Comparison of ENCODE assay signal across 28 cellular contexts in the genomic region with DNA sequence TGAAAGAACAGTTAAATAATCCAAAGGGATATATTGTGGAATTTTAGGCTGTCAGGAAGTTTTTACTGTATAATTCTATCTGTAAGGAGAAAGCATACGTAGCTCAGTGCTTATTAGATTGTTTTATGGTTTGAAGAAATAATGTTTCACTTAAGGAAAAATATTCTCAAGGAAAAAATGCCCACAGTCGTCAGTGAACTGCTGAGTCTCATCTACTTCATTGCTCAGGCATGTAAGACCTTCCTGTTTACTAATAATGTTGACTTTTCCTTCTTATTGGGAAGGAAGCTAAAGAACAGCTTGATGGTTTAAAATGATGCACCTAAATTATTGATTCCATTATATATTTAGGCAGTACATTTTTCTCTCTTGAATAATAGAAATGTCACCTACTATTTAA.
DNase-seq lines count a peak whose midpoint lies in the region; ATAC-seq, FAIRE-seq and TF ChIP-seq lines count a peak whose summit lies in the region.
"Had no signal": no experiment of that assay in that cellular context is flagged by ENCODE, and none has a peak within 500 bp of the region (broad histone marks: within the 10 kb centered on the region; RNA-seq: fewer than 3 reads in every experiment).

No MANE protein-coding gene starts in this region.

- DNase-seq in ELR (ENCODE audit: low read depth), result peak; percentile 31
- no peak for DNase-seq in RWPE2 (ENCODE audit: low spot score)
- DNase-seq in endothelial cell (ENCODE audit: low spot score), result no peak
- DNase-seq in Ammon's horn (ENCODE audit: low spot score), result no peak
- DNase-seq in testis, result no peak
- no peak for DNase-seq in small intestine
- DNase-seq in T-helper 17 cell, result no peak
- DNase-seq: activated CD4-positive, alpha-beta T cell treated with anti-CD3 and anti-CD28 coated beads for 1 hour; activated effector memory CD4-positive, alpha-beta T cell treated with anti-CD3 and anti-CD28 coated beads, Interleukin-2, amount 50 U/mL, for 16 hours; activated naive CD8-positive, alpha-beta T cell treated with anti-CD3 and anti-CD28 coated beads, Interleukin-2, amount 10 ng/mL, durations not matched to agents 7 days and 5 days; AML-193; CD4-positive, alpha-beta memory T cell; DMS 273 treated with DMSO at 0.1 percent for 48 hours; effector memory CD4-positive, alpha-beta T cell; esophagus squamous epithelium; HFFc6; MV-4-11; NCI-H69; retina; RPMI8226; spleen; T-helper 2 cell; trophoblast cell had no signal

- H3K27me3 ChIP-seq in RWPE2 (ENCODE audit: insufficient read depth, poor library complexity, severe bottlenecking) (no peaks in the 10 kb centered on the region), testis (no peaks in the 10 kb centered on the region), small intestine (ENCODE audit: control insufficient read depth in 2 of 2, insufficient read depth in 2 of 2, low read length in 2 of 2) (no peaks in the 10 kb centered on the region)
- H3K27me3 ChIP-seq: spleen had no signal

- 75 to 76% methylated on average over 2 of the region's 2 CpGs for WGBS in testis, 2 donors
- WGBS in small intestine, 3 donors, result 59 to 68% (median 62%) methylated on average over 2 of the region's 2 CpGs

- H3K27me3 Mint-ChIP-seq in endothelial cell (ENCODE audit: unreplicated experiment) (no peaks in the 10 kb centered on the region), T-helper 17 cell (peaks cover 14% of the 10 kb centered on the region)
- H3K27me3 Mint-ChIP-seq: brain had no signal

- FAIRE-seq in islet of Langerhans (lab: Jason Lieb, UNC) (peak; percentile 24), small intestine (lab: Jason Lieb, UNC) (no peak)
- FAIRE-seq: keratinocyte had no signal

- intact Hi-C loops in testis (cut with DNase I; ENCODE audit: low total_unique reads), result no loop called here

- TF ChIP-seq CTCF in RWPE2 (IDR thresholded peaks at IDR 0.05; ENCODE audit: poor library complexity, severe bottlenecking) (no peak), endothelial cell (IDR thresholded peaks at IDR 0.05; ENCODE audit: unreplicated experiment) (no peak), testis (IDR thresholded peaks at IDR 0.05) (no peak)

- no peaks in the 10 kb centered on the region for H3K36me3 ChIP-seq in RWPE2 (ENCODE audit: low read depth)
- no peaks in the 10 kb centered on the region for H3K36me3 ChIP-seq in testis (ENCODE audit: low read depth, missing control alignments)
- no peaks in the 10 kb centered on the region for H3K36me3 ChIP-seq in small intestine (ENCODE audit: control insufficient read depth in 2 of 2, insufficient read depth in 2 of 2, low read length in 2 of 2)
- H3K36me3 ChIP-seq: esophagus squamous epithelium, spleen had no signal

- H3K27ac ChIP-seq in RWPE2 (ENCODE audit: poor library complexity, severe bottlenecking) (no peak overlapping the region), testis (no peak overlapping the region), small intestine (ENCODE audit: low read depth in 1 of 2, low read length in 1 of 2) (no peak overlapping the region)
- H3K27ac ChIP-seq: esophagus squamous epithelium, SK-N-MC, spleen had no signal

- H3K4me1 ChIP-seq in RWPE2 (ENCODE audit: insufficient read depth, poor library complexity, severe bottlenecking), result peaks cover 4% of the 10 kb centered on the region
- H3K4me1 ChIP-seq in testis, result no peaks in the 10 kb centered on the region
- H3K4me1 ChIP-seq in small intestine (ENCODE audit: control insufficient read depth in 2 of 2, insufficient read depth in 1 of 2, low read depth in 1 of 2, low read length in 1 of 2), result no peaks in the 10 kb centered on the region
- H3K4me1 ChIP-seq: spleen had no signal

- no peak overlapping the region for H3K4me3 Mint-ChIP-seq in endothelial cell (ENCODE audit: unreplicated experiment)
- no peak overlapping the region for H3K4me3 Mint-ChIP-seq in T-helper 17 cell
- H3K4me3 Mint-ChIP-seq: activated naive CD8-positive, alpha-beta T cell treated with anti-CD3 and anti-CD28 coated beads, Interleukin-2, amount 10 ng/mL, durations not matched to agents 7 days and 5 days; brain; CD4-positive, alpha-beta memory T cell; HFFc6; nephron had no signal

- H3K4me1 Mint-ChIP-seq in endothelial cell (ENCODE audit: unreplicated experiment) (peaks cover 4% of the 10 kb centered on the region), T-helper 17 cell (no peaks in the 10 kb centered on the region)
- H3K4me1 Mint-ChIP-seq: activated naive CD8-positive, alpha-beta T cell treated with anti-CD3 and anti-CD28 coated beads, Interleukin-2, amount 10 ng/mL, durations not matched to agents 7 days and 5 days; brain; CD4-positive, alpha-beta memory T cell had no signal

- ATAC-seq in RWPE2 (ENCODE audit: low read depth) (0 out of 3 replicates have a peak, but pooled peaks have one; percentile 33), T-helper 17 cell (no peak)

- H3K9me3 Mint-ChIP-seq in endothelial cell (ENCODE audit: unreplicated experiment), result no peaks in the 10 kb centered on the region

- H3K27ac Mint-ChIP-seq in endothelial cell (ENCODE audit: unreplicated experiment), result peak overlapping the region; percentile 83
- no peak overlapping the region for H3K27ac Mint-ChIP-seq in T-helper 17 cell
- H3K27ac Mint-ChIP-seq: activated naive CD8-positive, alpha-beta T cell treated with anti-CD3 and anti-CD28 coated beads, Interleukin-2, amount 10 ng/mL, durations not matched to agents 7 days and 5 days; brain; CD4-positive, alpha-beta memory T cell; HFFc6; nephron had no signal

- no peaks in the 10 kb centered on the region for H3K9me3 ChIP-seq in RWPE2 (ENCODE audit: severe bottlenecking)
- H3K9me3 ChIP-seq in testis, result no peaks in the 10 kb centered on the region
- H3K9me3 ChIP-seq in small intestine (ENCODE audit: control insufficient read depth, low read depth), result no peaks in the 10 kb centered on the region
- H3K9me3 ChIP-seq in T-helper 17 cell (ENCODE audit: control insufficient read depth, low read length, poor library complexity, severe bottlenecking), result no peaks in the 10 kb centered on the region

- H3K36me3 Mint-ChIP-seq in endothelial cell (ENCODE audit: low read depth, unreplicated experiment) (no peaks in the 10 kb centered on the region), T-helper 17 cell (ENCODE audit: low read depth) (no peaks in the 10 kb centered on the region)
- H3K36me3 Mint-ChIP-seq: activated naive CD8-positive, alpha-beta T cell treated with anti-CD3 and anti-CD28 coated beads, Interleukin-2, amount 10 ng/mL, durations not matched to agents 7 days and 5 days; CD4-positive, alpha-beta memory T cell had no signal

- TF ChIP-seq POLR2A in testis (IDR thresholded peaks at IDR 0.05), result no peak

- no peak overlapping the region for H3K4me3 ChIP-seq in RWPE2 (ENCODE audit: severe bottlenecking)
- no peak overlapping the region for H3K4me3 ChIP-seq in testis
- H3K4me3 ChIP-seq in small intestine (ENCODE audit: low read depth in 1 of 2, low read length in 2 of 2), result no peak overlapping the region
- H3K4me3 ChIP-seq: esophagus squamous epithelium, SK-N-MC, spleen had no signal
